Comparison of ENCODE assay signal across 16 cellular contexts in genomic region chr5:32339878-32340277, GRCh38. TPM values are rescaled to one million over a fixed set of nuclear protein-coding genes. Genes with fewer than 3 reads are reported as not detected.
DNase-seq lines count a peak whose midpoint lies in the region; ATAC-seq and TF ChIP-seq lines count a peak whose summit lies in the region.
"Had no signal": no experiment of that assay in that cellular context is flagged by ENCODE, and none has a peak within 500 bp of the region (broad histone marks: within the 10 kb centered on the region; RNA-seq: fewer than 3 reads in every experiment).

No MANE protein-coding gene starts in this region.

- DNase-seq in DMS53 (lab: John Stamatoyannopoulos, UW): peak; percentile 14
- no peak for DNase-seq in DMS53 treated with DMSO at 0.1 percent for 48 hours (lab: John Stamatoyannopoulos, UW; ENCODE audit: unreplicated experiment)
- peak; percentile 25 for DNase-seq in NAMALWA (ENCODE audit: low spot score)
- DNase-seq in OCI-LY7 (ENCODE audit: low spot score): peak; percentile 14
- peak; percentile 63 for DNase-seq in mesendoderm
- no peak for DNase-seq in T-helper 1 cell
- DNase-seq in NCI-H146 treated with DMSO at 0.1 percent for 48 hours (lab: John Stamatoyannopoulos, UW; ENCODE audit: unreplicated experiment): no peak
- DNase-seq in T-helper 17 cell: no peak
- DNase-seq: 8988T; Calu3; CD8-positive, alpha-beta T cell; DND-41; H9 had no signal

- no peak overlapping the region for H3K4me3 ChIP-seq in OCI-LY7 (ENCODE audit: low read depth, low read length, poor library complexity, severe bottlenecking)
- no peak overlapping the region for H3K4me3 ChIP-seq in mesendoderm (ENCODE audit: low read length)
- H3K4me3 ChIP-seq: GM12878 had no signal

- H2AFZ ChIP-seq in OCI-LY7 (ENCODE audit: low read length): no peak overlapping the region

- POLR2A ChIA-PET in OCI-LY7 (lab: Charles Lee): interaction anchor here (0.6 to 1.0 kb wide), 5 partner anchors 15 to 251 kb away, joined by 3 to 4 read pairs (median 3); no protein-coding TSS in a partner anchor

- H2BK5ac ChIP-seq in mesendoderm (ENCODE audit: low read length): no peak overlapping the region

- no CpG with 5 or more reads among the region's 4 CpGs for WGBS in mesendoderm (ENCODE audit: extremely low coverage, insufficient coverage, low lambda C conversion rate)

- H3K9me2 ChIP-seq in OCI-LY7 (ENCODE audit: insufficient read depth, low read length): no peaks in the 10 kb centered on the region

- CTCF ChIA-PET in OCI-LY7 (lab: Charles Lee; ENCODE audit: unreplicated experiment): no interaction called here

- no peak for ATAC-seq in T-helper 17 cell
- ATAC-seq: CD8-positive, alpha-beta T cell; GM12878; HepG2 had no signal

- H2BK15ac ChIP-seq in mesendoderm (replicated peaks; ENCODE audit: low read depth): no peak overlapping the region

- H4K8ac ChIP-seq in mesendoderm (ENCODE audit: low read depth, low read length): no peak overlapping the region

- intact Hi-C loops in OCI-LY7 (cut with micrococcal nuclease; ENCODE audit: unreplicated experiment): no loop called here

- H3K27ac ChIP-seq in OCI-LY7 (ENCODE audit: low read depth, low read length, poor library complexity, severe bottlenecking): no peak overlapping the region
- H3K27ac ChIP-seq in mesendoderm (ENCODE audit: low read depth, low read length): no peak overlapping the region
- H3K27ac ChIP-seq: BLaER1 treated with 17β-estradiol and CSF1 and Interleukin-3, amounts not matched to agents 10 nM and 100 nM had no signal

- H2BK120ac ChIP-seq in mesendoderm (ENCODE audit: low read depth, low read length): no peak overlapping the region

- no peaks in the 10 kb centered on the region for H3K79me1 ChIP-seq in mesendoderm (ENCODE audit: low read length)

- no peak overlapping the region for H3K9ac ChIP-seq in mesendoderm (ENCODE audit: low read length)
- H3K9ac ChIP-seq: BLaER1 treated with 17β-estradiol and CSF1 and Interleukin-3, amounts not matched to agents 10 nM and 100 nM had no signal

- no peaks in the 10 kb centered on the region for H3K36me3 ChIP-seq in OCI-LY7 (ENCODE audit: insufficient read depth, low read length)
- no peaks in the 10 kb centered on the region for H3K36me3 ChIP-seq in mesendoderm (ENCODE audit: control insufficient read depth, insufficient read depth, low read length)

- no peaks in the 10 kb centered on the region for H3K36me3 Mint-ChIP-seq in T-helper 17 cell (ENCODE audit: low read depth)

- H3K4me1 ChIP-seq in OCI-LY7 (ENCODE audit: insufficient read depth, low read length, poor library complexity, severe bottlenecking): no peaks in the 10 kb centered on the region
- no peaks in the 10 kb centered on the region for H3K4me1 ChIP-seq in mesendoderm (ENCODE audit: control insufficient read depth, low read depth, low read length)
- H3K4me1 ChIP-seq: BLaER1 treated with 17β-estradiol and CSF1 and Interleukin-3, amounts not matched to agents 10 nM and 100 nM had no signal

- no peak overlapping the region for H3K4me2 ChIP-seq in OCI-LY7 (ENCODE audit: low read length)
- H3K4me2 ChIP-seq in mesendoderm (ENCODE audit: low read length): no peak overlapping the region
- H3K4me2 ChIP-seq: BLaER1 treated with 17β-estradiol and CSF1 and Interleukin-3, amounts not matched to agents 10 nM and 100 nM had no signal

- H3K4ac ChIP-seq in mesendoderm (ENCODE audit: low read depth, low read length): no peak overlapping the region

- no peak overlapping the region for H2AK5ac ChIP-seq in mesendoderm (ENCODE audit: low read length)

- H3K79me2 ChIP-seq in OCI-LY7 (ENCODE audit: insufficient read depth, low read depth, low read length): no peaks in the 10 kb centered on the region
- H3K79me2 ChIP-seq in mesendoderm (ENCODE audit: control insufficient read depth, insufficient read depth, low read length): no peaks in the 10 kb centered on the region

- no peaks in the 10 kb centered on the region for H3K27me3 ChIP-seq in mesendoderm (ENCODE audit: insufficient read depth, low read length, poor library complexity)
- H3K27me3 ChIP-seq: BLaER1 treated with 17β-estradiol and CSF1 and Interleukin-3, amounts not matched to agents 10 nM and 100 nM had no signal

- no TSS peak for BruUV-seq in OCI-LY7 (replicated peaks; lab: Mats Ljungman, UMichigan)

- H3K27me3 Mint-ChIP-seq in T-helper 17 cell: peaks cover 7% of the 10 kb centered on the region

- no peak overlapping the region for H3K4me3 Mint-ChIP-seq in T-helper 17 cell
- H3K4me3 Mint-ChIP-seq: CD8-positive, alpha-beta T cell; H9 had no signal

- no peaks in the 10 kb centered on the region for H4K20me1 ChIP-seq in OCI-LY7 (ENCODE audit: insufficient read depth, low read length)
- H4K20me1 ChIP-seq: BLaER1 treated with 17β-estradiol and CSF1 and Interleukin-3, amounts not matched to agents 10 nM and 100 nM had no signal

- H3K23ac ChIP-seq in mesendoderm (ENCODE audit: low read length): no peak overlapping the region

- H3K18ac ChIP-seq in mesendoderm (ENCODE audit: low read length): no peak overlapping the region

- no peak overlapping the region for H3K27ac Mint-ChIP-seq in T-helper 17 cell
- H3K27ac Mint-ChIP-seq: CD8-positive, alpha-beta T cell; H9 had no signal

- no peak for TF ChIP-seq CTCF in OCI-LY7 (conservative IDR thresholded peaks at IDR 0.05; ENCODE audit: low read length)

- H4K5ac ChIP-seq in mesendoderm (ENCODE audit: low read length): no peak overlapping the region

- no peak overlapping the region for H3K56ac ChIP-seq in mesendoderm (ENCODE audit: low read length)

- H3K4me1 Mint-ChIP-seq in T-helper 17 cell: no peaks in the 10 kb centered on the region
- H3K4me1 Mint-ChIP-seq: H9 had no signal

- H3K9me3 ChIP-seq in OCI-LY7 (ENCODE audit: low read length) (peaks cover 44% of the 10 kb centered on the region; the same call in 1 of the 2 replicates), T-helper 17 cell (ENCODE audit: control insufficient read depth, low read length, poor library complexity, severe bottlenecking) (no peaks in the 10 kb centered on the region)

RNA-seq across cellular contexts. Expression of gene MTMR12, which starts 27.1 kb away (rescaled TPM):
- total RNA-seq in OCI-LY7 (2014; rRNA removed; shearing (Covaris generic)): 32.5 and 33.6 TPM in 2 replicates
- total RNA-seq in OCI-LY7 (2022) (71.7 and 71.9 TPM in 2 replicates), T-helper 17 cell (10 to 100 TPM; 20.6 to 29.4 TPM)
- polyA plus RNA-seq in mesendoderm (2013, experiment 1 of 2): 20.5 TPM
- polyA plus RNA-seq in mesendoderm (2013, experiment 2 of 2): 21.3 TPM

Comparison
In these comparisons a context has a peak if more than half of its experiments do, and no peak if none do; other contexts are left out.
1. DNase-seq: peak in DMS53 (single experiment), NAMALWA (single experiment), OCI-LY7 (single experiment) and mesendoderm (single experiment); none in DMS53 treated with DMSO at 0.1 percent for 48 hours (single experiment), T-helper 1 cell (0 of 5), NCI-H146 treated with DMSO at 0.1 percent for 48 hours (single experiment) and T-helper 17 cell (0 of 3).